In genomic region chr2:163515836-163516235, GRCh38 we compare ENCODE assay signal across 22 cellular contexts.
A peak's percentile ranks its signal among the peaks of the same experiment; 100 is the strongest.
DNase-seq lines count a peak whose midpoint lies in the region; ATAC-seq and TF ChIP-seq lines count a peak whose summit lies in the region.
"Had no signal": no experiment of that assay in that cellular context is flagged by ENCODE, and none has a peak within 500 bp of the region (broad histone marks: within the 10 kb centered on the region; RNA-seq: fewer than 3 reads in every experiment).

No MANE protein-coding gene starts in this region.

- H3K4me1 Mint-ChIP-seq in neural crest cell: peaks cover 33% of the 10 kb centered on the region

- H3K9me3 ChIP-seq in HAP-1: no peaks in the 10 kb centered on the region
- H3K9me3 ChIP-seq: BLaER1 treated with 17β-estradiol and CSF1 and Interleukin-3, amounts not matched to agents 10 nM and 100 nM had no signal

- peaks cover 5% of the 10 kb centered on the region for H3K36me3 Mint-ChIP-seq in neural crest cell (ENCODE audit: low read depth)
- H3K36me3 Mint-ChIP-seq: CD8-positive, alpha-beta T cell had no signal

- in situ Hi-C loops in HAP-1 (cut with MboI; ENCODE audit: low sequenced_read_pairs): no loop called here

- H3K4me3 ChIP-seq in HAP-1: no peak overlapping the region
- H3K4me3 ChIP-seq: BLaER1 treated with 17β-estradiol and CSF1 and Interleukin-3, amounts not matched to agents 10 nM and 100 nM; GM12878 had no signal

- no peaks in the 10 kb centered on the region for H3K4me1 ChIP-seq in HAP-1
- H3K4me1 ChIP-seq: BLaER1 treated with 17β-estradiol and CSF1 and Interleukin-3, amounts not matched to agents 10 nM and 100 nM had no signal

- peaks cover 15% of the 10 kb centered on the region for H3K9me3 Mint-ChIP-seq in neural crest cell

- H3K4me3 Mint-ChIP-seq in neural crest cell: no peak overlapping the region
- H3K4me3 Mint-ChIP-seq: CD4-positive, alpha-beta T cell; CD8-positive, alpha-beta T cell had no signal

- peak; percentile 44 for DNase-seq in RPMI7951 (ENCODE audit: low read depth)
- peak; percentile 74 for DNase-seq in epidermal melanocyte (ENCODE audit: insufficient read length, low spot score)
- peak; percentile 69 for DNase-seq in islet precursor cell
- no peak for DNase-seq in neural crest cell (ENCODE audit: low read depth, low spot score)
- no peak for DNase-seq in HAP-1 (ENCODE audit: low spot score in 2 of 2)
- no peak for DNase-seq in NCI-H524 (lab: John Stamatoyannopoulos, UW)
- DNase-seq in NCI-H2171 (lab: John Stamatoyannopoulos, UW): no peak
- DNase-seq: 8988T; ACHN; CD4-positive, alpha-beta T cell; CD8-positive, alpha-beta T cell; COR-L47; DMS 273 treated with DMSO at 0.1 percent for 48 hours; DMS153; DMS53; DMS79; DND-41; EL; GDM1 had no signal

- H3K27me3 ChIP-seq in HAP-1 (ENCODE audit: low read depth): no peaks in the 10 kb centered on the region
- H3K27me3 ChIP-seq: BLaER1 treated with 17β-estradiol and CSF1 and Interleukin-3, amounts not matched to agents 10 nM and 100 nM had no signal

- ATAC-seq in GM18517 (IDR thresholded peaks at IDR 0.05; ENCODE audit: unreplicated experiment): no peak
- ATAC-seq: CD8-positive, alpha-beta T cell; GM12878 had no signal

- H3K36me3 ChIP-seq in HAP-1 (replicated peaks): no peaks in the 10 kb centered on the region
- H3K36me3 ChIP-seq: BLaER1 treated with 17β-estradiol and CSF1 and Interleukin-3, amounts not matched to agents 10 nM and 100 nM had no signal

- no peak for TF ChIP-seq CTCF in neural crest cell (conservative IDR thresholded peaks at IDR 0.05)

- peak overlapping the region; percentile 4 for H3K27ac Mint-ChIP-seq in neural crest cell (ENCODE audit: unreplicated experiment)
- H3K27ac Mint-ChIP-seq: CD4-positive, alpha-beta T cell; CD8-positive, alpha-beta T cell had no signal

- H3K27me3 Mint-ChIP-seq in neural crest cell (ENCODE audit: low read depth): no peaks in the 10 kb centered on the region
- H3K27me3 Mint-ChIP-seq: CD4-positive, alpha-beta T cell had no signal

Comparison
In these comparisons a context has a peak if more than half of its experiments do, and no peak if none do; other contexts are left out.
1. DNase-seq: peak in RPMI7951 (single experiment), epidermal melanocyte (single experiment) and islet precursor cell (single experiment); none in neural crest cell (single experiment), HAP-1 (0 of 2), NCI-H524 (0 of 2) and NCI-H2171 (single experiment).